25 cellular contexts compared by ENCODE assay signal in genomic region chr7:155948845-155949244, GRCh38.
"Had no signal": no experiment of that assay in that cellular context is flagged by ENCODE, and none has a peak within 500 bp of the region (broad histone marks: within the 10 kb centered on the region; RNA-seq: fewer than 3 reads in every experiment).

No MANE protein-coding gene starts in this region.

- H3K27ac Mint-ChIP-seq: activated CD4-positive, alpha-beta memory T cell treated with anti-CD3 and anti-CD28 coated beads for 36 hours; activated CD4-positive, alpha-beta T cell treated with anti-CD3 and anti-CD28 coated beads for 36 hours; activated CD4-positive, alpha-beta T cell treated with anti-CD3 and anti-CD28 coated beads, Interleukin-2, amount 10 ng/mL, durations not matched to agents 24 days and 14 days; activated CD8-positive, alpha-beta T cell treated with anti-CD3 and anti-CD28 coated beads, Interleukin-2, amount 10 ng/mL, durations not matched to agents 7 days and 5 days; activated naive CD8-positive, alpha-beta T cell; activated T-helper 17 cell treated with anti-CD3 and anti-CD28 coated beads, Interleukin-2, amount 50 U/mL, for 72 hours had no signal

- H3K9me3 Mint-ChIP-seq: activated CD4-positive, alpha-beta memory T cell treated with anti-CD3 and anti-CD28 coated beads for 36 hours; activated CD4-positive, alpha-beta T cell treated with anti-CD3 and anti-CD28 coated beads, Interleukin-2, amount 10 ng/mL, durations not matched to agents 24 days and 14 days; activated T-helper 17 cell treated with anti-CD3 and anti-CD28 coated beads, Interleukin-2, amount 50 U/mL, for 72 hours had no signal

- H3K4me3 Mint-ChIP-seq: activated CD4-positive, alpha-beta memory T cell treated with anti-CD3 and anti-CD28 coated beads for 36 hours; activated CD4-positive, alpha-beta T cell treated with anti-CD3 and anti-CD28 coated beads for 36 hours; activated CD4-positive, alpha-beta T cell treated with anti-CD3 and anti-CD28 coated beads, Interleukin-2, amount 10 ng/mL, durations not matched to agents 24 days and 14 days; activated CD8-positive, alpha-beta T cell treated with anti-CD3 and anti-CD28 coated beads, Interleukin-2, amount 10 ng/mL, durations not matched to agents 7 days and 5 days; activated naive CD8-positive, alpha-beta T cell; activated T-cell treated with anti-CD3 and anti-CD28 coated beads, Interleukin-2, amount 50 U/mL, for 4 hours; activated T-helper 17 cell treated with anti-CD3 and anti-CD28 coated beads, Interleukin-2, amount 50 U/mL, for 72 hours; central memory CD8-positive, alpha-beta T cell had no signal

- H3K9me3 ChIP-seq: gastrocnemius medialis had no signal

- H3K27me3 ChIP-seq: brain microvascular endothelial cell, foreskin keratinocyte, gastrocnemius medialis had no signal

- H3K4me1 ChIP-seq: gastrocnemius medialis, heart left ventricle had no signal

- H3K27ac ChIP-seq: brain microvascular endothelial cell, foreskin keratinocyte, gastrocnemius medialis, heart left ventricle had no signal

- DNase-seq: activated CD4-positive, alpha-beta memory T cell treated with anti-CD3 and anti-CD28 coated beads for 36 hours; activated CD4-positive, alpha-beta T cell treated with anti-CD3 and anti-CD28 coated beads for 36 hours; activated CD4-positive, alpha-beta T cell treated with anti-CD3 and anti-CD28 coated beads, Interleukin-2, amount 10 ng/mL, durations not matched to agents 24 days and 14 days; activated CD4-positive, CD25-positive, alpha-beta regulatory T cell; activated CD4-positive, CD25-positive, alpha-beta regulatory T cell treated with anti-CD3 and anti-CD28 coated beads, Interleukin-2, amount 50 U/mL, for 72 hours; activated CD8-positive, alpha-beta T cell treated with anti-CD3 and anti-CD28 coated beads, Interleukin-2, amount 10 ng/mL, durations not matched to agents 7 days and 5 days; activated effector memory CD4-positive, alpha-beta T cell treated with Interleukin-2 at 50 U/mL for 16 hours; activated gamma-delta T cell treated with Interleukin-2 at 50 U/mL for 16 hours; activated naive CD4-positive, alpha-beta T cell treated with anti-CD3 and anti-CD28 coated beads, Interleukin-2, amount 50 U/mL, for 16 hours; activated naive CD4-positive, alpha-beta T cell treated with Interleukin-2 at 50 U/mL for 16 hours; activated T-cell treated with anti-CD3 and anti-CD28 coated beads, Interleukin-2, amount 50 U/mL, for 4 hours; amniotic stem cell; anterior cingulate cortex; brain microvascular endothelial cell; cortex of kidney; dermis blood vessel endothelial cell; effector CD8-positive, alpha-beta T cell; foreskin keratinocyte; gastrocnemius medialis; glutamatergic neuron; heart left ventricle; T-helper 2 cell had no signal

- H3K27me3 Mint-ChIP-seq: activated naive CD8-positive, alpha-beta T cell had no signal

- H3K4me3 ChIP-seq: gastrocnemius medialis, heart left ventricle had no signal

- H3K36me3 Mint-ChIP-seq: activated CD4-positive, alpha-beta memory T cell treated with anti-CD3 and anti-CD28 coated beads for 36 hours; activated naive CD8-positive, alpha-beta T cell had no signal

- H3K4me1 Mint-ChIP-seq: activated CD4-positive, alpha-beta T cell treated with anti-CD3 and anti-CD28 coated beads, Interleukin-2, amount 10 ng/mL, durations not matched to agents 24 days and 14 days; activated T-helper 17 cell treated with anti-CD3 and anti-CD28 coated beads, Interleukin-2, amount 50 U/mL, for 72 hours; central memory CD8-positive, alpha-beta T cell had no signal

- H3K36me3 ChIP-seq: brain microvascular endothelial cell, gastrocnemius medialis, heart left ventricle had no signal
